ENCODE assay signal across 32 cellular contexts in genomic region chr1:21013510-21013909, GRCh38.
DNase-seq lines count a peak whose midpoint lies in the region; ATAC-seq and TF ChIP-seq lines count a peak whose summit lies in the region.
"Had no signal": no experiment of that assay in that cellular context is flagged by ENCODE, and none has a peak within 500 bp of the region (broad histone marks: within the 10 kb centered on the region; RNA-seq: fewer than 3 reads in every experiment).

No MANE protein-coding gene starts in this region.

- no peak overlapping the region for H2BK5ac ChIP-seq in IMR-90 (ENCODE audit: low read depth, low read length, poor library complexity, severe bottlenecking)

- POLR2A ChIA-PET in IMR-90 (lab: Charles Lee; ENCODE audit: unreplicated experiment): no interaction called here

- peaks cover 2% of the 10 kb centered on the region for H3K27me3 Mint-ChIP-seq in glutamatergic neuron (ENCODE audit: unreplicated experiment)
- H3K27me3 Mint-ChIP-seq in neural crest cell (ENCODE audit: low read depth): no peaks in the 10 kb centered on the region
- H3K27me3 Mint-ChIP-seq: activated naive CD4-positive, alpha-beta T cell treated with anti-CD3 and anti-CD28 coated beads, Interleukin-2, amount 50 U/mL, for 24 hours; CD4-positive, alpha-beta memory T cell; naive thymus-derived CD8-positive, alpha-beta T cell had no signal

- peak overlapping the region in 1 of 2 experiments; percentile 20; a peak in 1 of 4 replicates for H4K8ac ChIP-seq in IMR-90 (ENCODE audit: low read depth in 2 of 2, low read length in 2 of 2)

- H3K79me1 ChIP-seq in IMR-90 (ENCODE audit: low read depth in 1 of 2, low read length in 2 of 2): peaks cover 33 to 63% of the 10 kb centered on the region in 2 experiments

- H3K4me2 ChIP-seq in BLaER1 (0 out of 2 replicates have a peak overlapping the region, but pooled peaks have one; percentile 11), IMR-90 (ENCODE audit: low read depth, low read length) (0 out of 2 replicates have a peak overlapping the region, but pooled peaks have one; percentile 26)

- H3K9me3 ChIP-seq in BLaER1 (peaks cover 10% of the 10 kb centered on the region; the same call in 1 of the 2 replicates), IMR-90 (ENCODE audit: control insufficient read depth, insufficient read depth, low read length) (no peaks in the 10 kb centered on the region), uterus (no peaks in the 10 kb centered on the region)
- H3K9me3 ChIP-seq: breast epithelium, left ventricle myocardium inferior, Peyer's patch, right atrium auricular region, tibial artery had no signal

- H3K36me3 ChIP-seq in BLaER1 (peaks cover 16% of the 10 kb centered on the region), IMR-90 (ENCODE audit: control insufficient read depth, insufficient read depth, low read length) (peaks cover 2% of the 10 kb centered on the region; the same call in 1 of the 2 replicates), uterus (no peaks in the 10 kb centered on the region)
- H3K36me3 ChIP-seq: breast epithelium, left ventricle myocardium inferior, Peyer's patch, right atrium auricular region, tibial artery had no signal

- H3K23ac ChIP-seq in IMR-90 (ENCODE audit: low read depth, low read length): peak overlapping the region; percentile 35

- peaks cover 2% of the 10 kb centered on the region for H3K9me3 Mint-ChIP-seq in glutamatergic neuron (ENCODE audit: unreplicated experiment)
- peaks cover 3% of the 10 kb centered on the region for H3K9me3 Mint-ChIP-seq in neural crest cell
- H3K9me3 Mint-ChIP-seq: CD4-positive, alpha-beta memory T cell had no signal

- H3K56ac ChIP-seq in IMR-90 (ENCODE audit: extremely low read depth, insufficient read depth, low read length): no peak overlapping the region

- in situ Hi-C loops in IMR-90 (cut with MboI; ENCODE audit: low sequenced_read_pairs): no loop called here

- no peak overlapping the region for H2AFZ ChIP-seq in IMR-90 (replicated peaks; ENCODE audit: low read length, poor library complexity)
- H2AFZ ChIP-seq: parathyroid adenoma had no signal

- H3K4me3 ChIP-seq in BLaER1: no peak overlapping the region
- H3K4me3 ChIP-seq in IMR-90 (ENCODE audit: insufficient read depth, low read depth, low read length): no peak overlapping the region
- H3K4me3 ChIP-seq in uterus: no peak overlapping the region
- H3K4me3 ChIP-seq: left ventricle myocardium inferior, Peyer's patch, right atrium auricular region, tibial artery had no signal

- peak overlapping the region; percentile 5; the same call in 1 of the 2 replicates for H2BK20ac ChIP-seq in IMR-90 (ENCODE audit: low read depth, low read length)

- ATAC-seq in IMR-90 (ENCODE audit: low read depth) (no peak; the same call in 1 of the 2 replicates), HG03342 (IDR thresholded peaks at IDR 0.05; ENCODE audit: unreplicated experiment) (no peak)
- ATAC-seq: activated CD8-positive, alpha-beta T cell treated with anti-CD3 and anti-CD28 coated beads, Interleukin-2, amount 10 ng/mL, durations not matched to agents 7 days and 5 days; naive thymus-derived CD8-positive, alpha-beta T cell had no signal

- H3K14ac ChIP-seq in IMR-90 (replicated peaks; ENCODE audit: low read depth, low read length): peak overlapping the region; percentile 48

- TF ChIP-seq RAD21 in IMR-90 (IDR thresholded peaks at IDR 0.05; ENCODE audit: low read length): no peak

- dilution Hi-C loops in IMR-90 (cut with HindIII; ENCODE audit: low sequenced_read_pairs, unreplicated experiment): no loop called here

- H4K20me1 ChIP-seq in BLaER1 (peaks cover 63% of the 10 kb centered on the region), IMR-90 (ENCODE audit: insufficient read depth, low read length) (peaks cover 31% of the 10 kb centered on the region)

- CTCF ChIA-PET in IMR-90 (lab: Yijun Ruan, JAX): no interaction called here

- no peak overlapping the region for H2AK9ac ChIP-seq in IMR-90 (replicated peaks; ENCODE audit: low read depth, low read length, poor library complexity)

- H3K27me3 ChIP-seq in BLaER1 (no peaks in the 10 kb centered on the region), IMR-90 (ENCODE audit: control insufficient read depth, insufficient read depth, low read length) (no peaks in the 10 kb centered on the region), uterus (no peaks in the 10 kb centered on the region)
- H3K27me3 ChIP-seq: breast epithelium, Peyer's patch, right atrium auricular region, tibial artery had no signal

- TF ChIP-seq CTCF in IMR-90 (conservative IDR thresholded peaks at IDR 0.05; ENCODE audit: low read depth, low read length): no peak
- no peak for TF ChIP-seq CTCF in glutamatergic neuron (IDR thresholded peaks at IDR 0.05; ENCODE audit: partially characterized antibody, unreplicated experiment)
- no peak for TF ChIP-seq CTCF in neural crest cell (conservative IDR thresholded peaks at IDR 0.05)
- TF ChIP-seq CTCF in uterus (IDR thresholded peaks at IDR 0.05): no peak

- H3K4ac ChIP-seq in IMR-90 (ENCODE audit: low read depth, low read length): peak overlapping the region; percentile 8

- no peak overlapping the region for H2BK15ac ChIP-seq in IMR-90 (ENCODE audit: low read depth, low read length)

- TF ChIP-seq POLR2A in IMR-90 (IDR thresholded peaks at IDR 0.05; ENCODE audit: low read depth, low read length) (no peak), uterus (IDR thresholded peaks at IDR 0.05) (no peak)

- 57% methylated on average over 1 of the region's 3 CpGs; no CpG with 5 or more reads in 1 of the 2 experiments for WGBS in IMR-90 (ENCODE audit: extremely low coverage in 2 of 2, insufficient read length in 1 of 2), 2 experiments

- H3K18ac ChIP-seq in IMR-90 (ENCODE audit: low read depth, low read length): no peak overlapping the region

- BruUV-seq in IMR-90 (replicated peaks; lab: Mats Ljungman, UMichigan): no TSS peak

- DNase-seq in IMR-90: no peak
- DNase-seq in glutamatergic neuron: no peak
- DNase-seq in neural crest cell (ENCODE audit: low read depth, low spot score): no peak
- DNase-seq in NCI-H345 (lab: John Stamatoyannopoulos, UW): no peak
- no peak for DNase-seq in mesenteric fat pad (ENCODE audit: low spot score)
- DNase-seq in uterus: no peak
- DNase-seq: activated CD4-positive, alpha-beta T cell treated with anti-CD3 and anti-CD28 coated beads for 4 hours; activated CD8-positive, alpha-beta T cell treated with anti-CD3 and anti-CD28 coated beads, Interleukin-2, amount 10 ng/mL, durations not matched to agents 7 days and 5 days; amygdala; CD4-positive, alpha-beta memory T cell; effector CD4-positive, alpha-beta T cell; HCEC 1CT; Kasumi-1; left ventricle myocardium inferior; naive thymus-derived CD8-positive, alpha-beta T cell; NCI-H146; NCI-H2107; NCI-H82; Peyer's patch; SIG-M5; stimulated activated CD4-positive, alpha-beta T cell treated with anti-CD3 and anti-CD28 coated beads, Interleukin-12 subunit alpha, Interleukin-12 subunit beta, amount 100 ng/mL, for 4 hours; stimulated activated CD4-positive, alpha-beta T cell treated with anti-CD3 and anti-CD28 coated beads, Interleukin-2, amount 100 ng/mL, for 48 hours; SW 1271; T-helper 9 cell; tibial artery had no signal

- intact Hi-C loops in IMR-90 (cut with micrococcal nuclease): no loop called here
- intact Hi-C loops in uterus (cut with DNase I; ENCODE audit: low total_unique reads): no loop called here

- peaks cover 8% of the 10 kb centered on the region for H3K9me1 ChIP-seq in IMR-90 (ENCODE audit: insufficient read depth, low read length)

- H3K4me1 ChIP-seq in BLaER1 (peaks cover 20% of the 10 kb centered on the region), IMR-90 (ENCODE audit: control insufficient read depth, insufficient read depth, low read length) (peaks cover 4% of the 10 kb centered on the region), uterus (no peaks in the 10 kb centered on the region)
- H3K4me1 ChIP-seq: breast epithelium, parathyroid adenoma, Peyer's patch, tibial artery had no signal

- no peak overlapping the region for H4K91ac ChIP-seq in IMR-90 (ENCODE audit: insufficient read depth, low read depth, low read length)

- H3K27ac ChIP-seq in BLaER1 (no peak overlapping the region), IMR-90 (ENCODE audit: insufficient read depth, low read length) (no peak overlapping the region), uterus (peak overlapping the region in 1 of 2 donors; percentile 33)
- H3K27ac ChIP-seq: left ventricle myocardium inferior, parathyroid adenoma, Peyer's patch, right atrium auricular region, tibial artery, VCaP had no signal

- H3K9ac ChIP-seq in BLaER1 (no peak overlapping the region), IMR-90 (ENCODE audit: low read depth, low read length) (no peak overlapping the region)
- H3K9ac ChIP-seq: parathyroid adenoma had no signal

- H3K27ac Mint-ChIP-seq in glutamatergic neuron (ENCODE audit: unreplicated experiment) (peak overlapping the region; percentile 5), neural crest cell (ENCODE audit: unreplicated experiment) (peak overlapping the region; percentile 9)
- H3K27ac Mint-ChIP-seq: activated CD8-positive, alpha-beta T cell treated with anti-CD3 and anti-CD28 coated beads, Interleukin-2, amount 10 ng/mL, durations not matched to agents 7 days and 5 days; activated naive CD4-positive, alpha-beta T cell treated with anti-CD3 and anti-CD28 coated beads, Interleukin-2, amount 50 U/mL, for 24 hours; CD4-positive, alpha-beta memory T cell had no signal

- H3K36me3 Mint-ChIP-seq in glutamatergic neuron (ENCODE audit: unreplicated experiment) (no peaks in the 10 kb centered on the region), neural crest cell (ENCODE audit: low read depth) (no peaks in the 10 kb centered on the region)

- peaks cover 6% of the 10 kb centered on the region for H3K4me1 Mint-ChIP-seq in glutamatergic neuron (ENCODE audit: low read depth, unreplicated experiment)
- peaks cover 21% of the 10 kb centered on the region for H3K4me1 Mint-ChIP-seq in neural crest cell

- H3K4me3 Mint-ChIP-seq in glutamatergic neuron (ENCODE audit: unreplicated experiment) (no peak overlapping the region), neural crest cell (no peak overlapping the region)
- H3K4me3 Mint-ChIP-seq: activated CD8-positive, alpha-beta T cell treated with anti-CD3 and anti-CD28 coated beads, Interleukin-2, amount 10 ng/mL, durations not matched to agents 7 days and 5 days; activated naive CD4-positive, alpha-beta T cell treated with anti-CD3 and anti-CD28 coated beads, Interleukin-2, amount 50 U/mL, for 24 hours; CD4-positive, alpha-beta memory T cell; naive thymus-derived CD8-positive, alpha-beta T cell had no signal

- peak overlapping the region; percentile 70; the same call in 1 of the 2 replicates for H2AK5ac ChIP-seq in IMR-90 (ENCODE audit: low read depth, low read length)

- H2BK120ac ChIP-seq in IMR-90 (ENCODE audit: low read depth, low read length): no peak overlapping the region

- no peak overlapping the region for H4K5ac ChIP-seq in IMR-90 (ENCODE audit: low read depth, low read length)
